ENCODE assay signal across 15 cellular contexts in genomic region chr13:90510319-90510718, GRCh38.
DNase-seq lines count a peak whose midpoint lies in the region; ATAC-seq and TF ChIP-seq lines count a peak whose summit lies in the region.
"Had no signal": no experiment of that assay in that cellular context is flagged by ENCODE, and none has a peak within 500 bp of the region (broad histone marks: within the 10 kb centered on the region; RNA-seq: fewer than 3 reads in every experiment).

No MANE protein-coding gene starts in this region.

- intact Hi-C loops in ascending aorta (cut with DNase I), result no loop called here

- TF ChIP-seq CTCF in epithelial cell of esophagus (IDR thresholded peaks at IDR 0.05; ENCODE audit: insufficient read depth, low read depth, low read length, missing control alignments), result no peak
- TF ChIP-seq CTCF in ascending aorta (IDR thresholded peaks at IDR 0.05), result no peak

- no peaks in the 10 kb centered on the region for H3K27me3 ChIP-seq in ascending aorta
- H3K27me3 ChIP-seq: BE2C had no signal

- no peaks in the 10 kb centered on the region for H3K9me3 ChIP-seq in ascending aorta
- H3K9me3 ChIP-seq: A549, BE2C had no signal

- no peaks in the 10 kb centered on the region for H3K4me1 ChIP-seq in ascending aorta
- H3K4me1 ChIP-seq: A549, BE2C had no signal

- no peak overlapping the region for H3K4me3 ChIP-seq in epithelial cell of esophagus (ENCODE audit: low read length)
- H3K4me3 ChIP-seq in ascending aorta, result no peak overlapping the region
- H3K4me3 ChIP-seq: A549, GM23338 had no signal

- no peak overlapping the region for H3K27ac ChIP-seq in ascending aorta
- H3K27ac ChIP-seq: A549, C4-2B had no signal

- no peaks in the 10 kb centered on the region for H3K36me3 ChIP-seq in ascending aorta
- H3K36me3 ChIP-seq: BE2C had no signal

- ATAC-seq in HG03439 (IDR thresholded peaks at IDR 0.05; ENCODE audit: unreplicated experiment) (no peak), GM21367 (IDR thresholded peaks at IDR 0.05; ENCODE audit: unreplicated experiment) (no peak)
- ATAC-seq: A549, GM23338 had no signal

- DNase-seq in HS-27A (ENCODE audit: low read depth), result peak; percentile 8
- peak; percentile 19 for DNase-seq in amniotic epithelial cell (ENCODE audit: low read depth)
- peak; percentile 6 for DNase-seq in epithelial cell of esophagus (ENCODE audit: low read depth)
- no peak for DNase-seq in NCI-H446 (lab: John Stamatoyannopoulos, UW)
- DNase-seq in ascending aorta (ENCODE audit: low spot score in 2 of 2), result no peak
- DNase-seq: BE2C; CD4-positive, alpha-beta memory T cell; DMS79; GF-D8; H7 had no signal

Comparison
In these comparisons a context has a peak if more than half of its experiments do, and no peak if none do; other contexts are left out.
1. DNase-seq: peak in HS-27A (single experiment), amniotic epithelial cell (single experiment) and epithelial cell of esophagus (single experiment); none in NCI-H446 (0 of 2) and ascending aorta (0 of 2).